ENCODE assay signal across 8 cellular contexts in the genomic region with DNA sequence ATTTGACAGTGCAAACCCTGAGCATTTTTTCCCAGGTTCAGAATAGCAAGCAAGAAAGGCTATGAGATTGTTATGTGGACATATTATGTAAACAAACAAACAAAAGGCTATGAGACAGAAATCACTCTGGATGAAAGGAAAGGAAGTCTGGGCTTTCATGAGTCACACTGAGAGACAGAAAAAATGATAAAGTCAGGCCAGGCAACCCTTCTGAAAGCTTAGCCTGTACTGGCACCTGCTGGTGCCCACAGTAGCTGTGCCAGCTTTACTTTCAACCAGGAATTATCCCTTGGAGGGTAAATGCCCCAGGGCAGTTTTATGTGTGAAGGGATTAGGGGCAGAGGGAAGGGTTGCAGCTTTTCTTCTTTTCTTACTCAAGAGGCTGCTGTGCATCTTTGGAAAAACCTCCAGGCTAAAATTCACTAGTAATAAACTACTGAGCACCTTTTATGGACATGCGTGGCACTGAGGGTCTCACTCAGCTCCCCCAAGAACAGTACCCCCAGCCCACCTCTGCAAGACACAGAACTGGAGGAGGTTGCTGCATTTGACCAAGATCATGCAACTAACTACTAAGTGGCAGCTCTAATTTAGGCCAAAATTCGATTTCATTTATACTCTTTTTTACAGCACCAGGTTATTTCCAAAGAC. TPM values are rescaled to one million over a fixed set of nuclear protein-coding genes. Genes with fewer than 3 reads are reported as not detected.
DNase-seq lines count a peak whose midpoint lies in the region; ATAC-seq and TF ChIP-seq lines count a peak whose summit lies in the region.

No MANE protein-coding gene starts in this region.

- H4K8ac ChIP-seq in mesendoderm (ENCODE audit: low read depth, low read length) = no peak overlapping the region

- no peaks in the 10 kb centered on the region for H3K27me3 ChIP-seq in mesendoderm (ENCODE audit: insufficient read depth, low read length, poor library complexity)

- no peak overlapping the region for H3K23ac ChIP-seq in mesendoderm (ENCODE audit: low read length)

- no peak overlapping the region for H3K4ac ChIP-seq in mesendoderm (ENCODE audit: low read depth, low read length)

- H2BK120ac ChIP-seq in mesendoderm (ENCODE audit: low read depth, low read length) = no peak overlapping the region

- WGBS in mesendoderm (ENCODE audit: extremely low coverage, insufficient coverage, low lambda C conversion rate) = no CpG with 5 or more reads among the region's 2 CpGs

- H3K56ac ChIP-seq in mesendoderm (ENCODE audit: low read length) = no peak overlapping the region

- H3K79me1 ChIP-seq in mesendoderm (ENCODE audit: low read length) = no peaks in the 10 kb centered on the region

- no peak overlapping the region for H3K27ac ChIP-seq in mesendoderm (ENCODE audit: low read depth, low read length)

- no peaks in the 10 kb centered on the region for H3K36me3 ChIP-seq in mesendoderm (ENCODE audit: control insufficient read depth, insufficient read depth, low read length)

- no peaks in the 10 kb centered on the region for H3K4me1 ChIP-seq in mesendoderm (ENCODE audit: control insufficient read depth, low read depth, low read length)

- H3K4me2 ChIP-seq in mesendoderm (ENCODE audit: low read length) = no peak overlapping the region

- no peak overlapping the region for H2AK5ac ChIP-seq in mesendoderm (ENCODE audit: low read length)

- H3K18ac ChIP-seq in mesendoderm (ENCODE audit: low read length) = no peak overlapping the region

- TF ChIP-seq CTCF in cardiac fibroblast (IDR thresholded peaks at IDR 0.05; ENCODE audit: low read depth, low read length) = peak; percentile 43

- H4K5ac ChIP-seq in mesendoderm (ENCODE audit: low read length) = no peak overlapping the region

- no peak for ATAC-seq in HG02938 (IDR thresholded peaks at IDR 0.05; ENCODE audit: unreplicated experiment)
- ATAC-seq in GM21367 (IDR thresholded peaks at IDR 0.05; ENCODE audit: unreplicated experiment) = no peak

- H3K9ac ChIP-seq in mesendoderm (ENCODE audit: low read length) = no peak overlapping the region

- in situ Hi-C loops in G401 (cut with HindIII; ENCODE audit: low sequenced_read_pairs) = no loop called here

- H3K4me3 ChIP-seq in cardiac fibroblast (replicated peaks in 1 of 2; ENCODE audit: low read depth in 2 of 2, low read length in 2 of 2) (no peak overlapping the region), mesendoderm (ENCODE audit: low read length) (no peak overlapping the region)

- no peaks in the 10 kb centered on the region for H3K79me2 ChIP-seq in mesendoderm (ENCODE audit: control insufficient read depth, insufficient read depth, low read length)

- H2BK15ac ChIP-seq in mesendoderm (replicated peaks; ENCODE audit: low read depth) = no peak overlapping the region

- DNase-seq in G401 (ENCODE audit: low spot score) = peak; percentile 32
- DNase-seq in NCI-H146 (lab: John Stamatoyannopoulos, UW) = peak; percentile 69
- peak; percentile 50 to 67 for DNase-seq in cardiac fibroblast (ENCODE audit: low read depth in 2 of 2)
- DNase-seq in mesendoderm = peak; percentile 58
- no peak for DNase-seq in activated CD4-positive, alpha-beta T cell treated with anti-CD3 and anti-CD28 coated beads for 4 hours
- DNase-seq in stimulated activated naive CD4-positive, alpha-beta T cell treated with Interleukin-2 at 50 U/mL for 16 hours (lab: John Stamatoyannopoulos, UW) = no peak

- no peak overlapping the region for H2BK5ac ChIP-seq in mesendoderm (ENCODE audit: low read length)

RNA-seq across cellular contexts. Expression of gene ACTL7B, which starts 41.7 kb away (rescaled TPM):
- not detected in 2 replicates for total RNA-seq in G401 (2014; rRNA removed; shearing (Covaris generic))
- not detected for polyA plus RNA-seq in mesendoderm (2013, experiment 1 of 2)
- not detected for polyA plus RNA-seq in mesendoderm (2013, experiment 2 of 2)

RNA-seq across cellular contexts. Expression of gene ACTL7A, which starts 48.0 kb away (rescaled TPM):
- not detected in 2 replicates for total RNA-seq in G401 (2014; rRNA removed; shearing (Covaris generic))
- polyA plus RNA-seq in mesendoderm (2013, experiment 1 of 2) = not detected
- not detected for polyA plus RNA-seq in mesendoderm (2013, experiment 2 of 2)

Comparison
In these comparisons a context has a peak if more than half of its experiments do, and no peak if none do; other contexts are left out.
1. DNase-seq: peak in G401 (single experiment), NCI-H146 (single experiment), cardiac fibroblast (2 of 2) and mesendoderm (single experiment); none in activated CD4-positive, alpha-beta T cell treated with anti-CD3 and anti-CD28 coated beads for 4 hours (0 of 2) and stimulated activated naive CD4-positive, alpha-beta T cell treated with Interleukin-2 at 50 U/mL for 16 hours (single experiment).